30 cellular contexts compared by ENCODE assay signal in genomic region chr3:168457973-168458539, GRCh38.
DNase-seq lines count a peak whose midpoint lies in the region; ATAC-seq and TF ChIP-seq lines count a peak whose summit lies in the region.
"Had no signal": no experiment of that assay in that cellular context is flagged by ENCODE, and none has a peak within 500 bp of the region (broad histone marks: within the 10 kb centered on the region; RNA-seq: fewer than 3 reads in every experiment).

No MANE protein-coding gene starts in this region.

- H3K4me1 Mint-ChIP-seq in mesothelial cell of epicardium = peaks cover 19% of the 10 kb centered on the region
- H3K4me1 Mint-ChIP-seq: immature natural killer cell, natural killer cell had no signal

- H4K20me1 ChIP-seq in SK-N-SH (ENCODE audit: insufficient read depth) = no peaks in the 10 kb centered on the region

- TF ChIP-seq CTCF in mesothelial cell of epicardium (IDR thresholded peaks at IDR 0.05; ENCODE audit: unreplicated experiment) (no peak), SK-N-SH (IDR thresholded peaks at IDR 0.05) (no peak)

- peaks cover 20% of the 10 kb centered on the region for H3K9me3 Mint-ChIP-seq in mesothelial cell of epicardium

- H3K4me3 ChIP-seq in SK-N-SH (ENCODE audit: low read depth in 2 of 2, low read length in 1 of 2) (no peak overlapping the region), mesendoderm (ENCODE audit: low read length) (no peak overlapping the region)
- H3K4me3 ChIP-seq: cardiac muscle cell, colonic mucosa, GM12878, lung, mucosa of descending colon, Peyer's patch had no signal

- CTCF ChIA-PET in SK-N-SH (lab: Yijun Ruan, JAX) = interaction anchor here (0.6 kb wide), 1 partner anchor 107 kb away, joined by 3 read pairs; no protein-coding TSS in a partner anchor

- H3K23ac ChIP-seq in mesendoderm (ENCODE audit: low read length) = no peak overlapping the region

- no peaks in the 10 kb centered on the region for H3F3A ChIP-seq in SK-N-SH (replicated peaks; ENCODE audit: insufficient read depth)

- TF ChIP-seq RAD21 in SK-N-SH (IDR thresholded peaks at IDR 0.05; ENCODE audit: low read length) = no peak

- no peaks in the 10 kb centered on the region for H3K9me2 ChIP-seq in SK-N-SH

- peak; percentile 75 for DNase-seq in NCI-H1105 treated with DMSO at 0.1 percent for 48 hours (lab: John Stamatoyannopoulos, UW)
- no peak for DNase-seq in NCI-H1105 (lab: John Stamatoyannopoulos, UW)
- DNase-seq in NCI-H1092 treated with DMSO at 0.1 percent for 48 hours (lab: John Stamatoyannopoulos, UW) = peak; percentile 20
- DNase-seq in NCI-H69 (lab: John Stamatoyannopoulos, UW) = peak; percentile 96
- DNase-seq in mesothelial cell of epicardium (ENCODE audit: low spot score in 2 of 2, unreplicated experiment in 2 of 2) = no peak
- no peak for DNase-seq in SK-N-SH
- DNase-seq in mesendoderm = no peak
- DNase-seq: activated CD4-positive, alpha-beta T cell treated with anti-CD3 and anti-CD28 coated beads, Interleukin-2, amount 50 U/mL, for 48 hours; activated CD4-positive, CD25-positive, alpha-beta regulatory T cell treated with anti-CD3 and anti-CD28 coated beads, Interleukin-2, amount 50 U/mL, for 72 hours; activated T-cell treated with anti-CD3 and anti-CD28 coated beads, Interleukin-2, amount 50 U/mL, for 48 hours; colonic mucosa; effector CD8-positive, alpha-beta T cell; immature natural killer cell; left cardiac atrium; mucosa of descending colon; natural killer cell; NCI-H2029 treated with DMSO at 0.1 percent for 48 hours; NCI-H510A treated with DMSO at 0.1 percent for 48 hours; Peyer's patch; SHP77; stimulated activated CD4-positive, alpha-beta T cell treated with anti-CD3 and anti-CD28 coated beads, Interleukin-15, amount 100 ng/mL, for 24 hours; stimulated activated CD4-positive, alpha-beta T cell treated with anti-CD3 and anti-CD28 coated beads, Interleukin-4, amount 100 ng/mL, for 4 hours; substantia nigra; trophoblast cell had no signal

- H3K4me1 ChIP-seq in SK-N-SH (ENCODE audit: control insufficient read depth in 1 of 2, insufficient read depth in 2 of 2, low read depth in 1 of 2, low read length in 1 of 2) (no peaks in the 10 kb centered on the region; a peak in 1 of 4 replicates), mesendoderm (ENCODE audit: control insufficient read depth, low read depth, low read length) (no peaks in the 10 kb centered on the region)
- H3K4me1 ChIP-seq: colonic mucosa, Peyer's patch had no signal

- no peak overlapping the region for H2BK120ac ChIP-seq in mesendoderm (ENCODE audit: low read depth, low read length)

- no peak overlapping the region for H4K8ac ChIP-seq in mesendoderm (ENCODE audit: low read depth, low read length)

- TF ChIP-seq EP300 in SK-N-SH (IDR thresholded peaks at IDR 0.05; ENCODE audit: borderline replicate concordance in 1 of 2, low read depth in 1 of 2, low read length in 1 of 2) = no peak

- no peak overlapping the region for H3K4ac ChIP-seq in mesendoderm (ENCODE audit: low read depth, low read length)

- H3K9ac ChIP-seq in SK-N-SH = no peak overlapping the region
- H3K9ac ChIP-seq in mesendoderm (ENCODE audit: low read length) = no peak overlapping the region

- H3K79me2 ChIP-seq in SK-N-SH (ENCODE audit: insufficient read depth) = no peaks in the 10 kb centered on the region
- H3K79me2 ChIP-seq in mesendoderm (ENCODE audit: control insufficient read depth, insufficient read depth, low read length) = no peaks in the 10 kb centered on the region

- WGBS in SK-N-SH (ENCODE audit: low lambda C conversion rate) = 58% methylated on average over 4 of the region's 4 CpGs
- WGBS in mesendoderm (ENCODE audit: extremely low coverage, insufficient coverage, low lambda C conversion rate) = no CpG with 5 or more reads among the region's 4 CpGs

- POLR2A ChIA-PET in SK-N-SH (lab: Yijun Ruan, JAX) = no interaction called here

- no peak overlapping the region for H2BK15ac ChIP-seq in mesendoderm (replicated peaks; ENCODE audit: low read depth)

- H3K36me3 Mint-ChIP-seq in mesothelial cell of epicardium = peaks cover 18% of the 10 kb centered on the region

- no peak overlapping the region for H3K56ac ChIP-seq in mesendoderm (ENCODE audit: low read length)

- H3K27ac Mint-ChIP-seq in mesothelial cell of epicardium = peak overlapping the region; percentile 80
- H3K27ac Mint-ChIP-seq: immature natural killer cell, natural killer cell had no signal

- no peaks in the 10 kb centered on the region for H3K27me3 Mint-ChIP-seq in mesothelial cell of epicardium (ENCODE audit: low read depth)

- H4K5ac ChIP-seq in mesendoderm (ENCODE audit: low read length) = no peak overlapping the region

- H3K4me2 ChIP-seq in SK-N-SH (no peak overlapping the region), mesendoderm (ENCODE audit: low read length) (no peak overlapping the region)

- no peaks in the 10 kb centered on the region for H3K9me3 ChIP-seq in SK-N-SH
- H3K9me3 ChIP-seq: colonic mucosa, mucosa of descending colon, Peyer's patch had no signal

- no peak for ATAC-seq in HG02973 (IDR thresholded peaks at IDR 0.05; ENCODE audit: unreplicated experiment)
- ATAC-seq: GM12878, left cardiac atrium, mucosa of descending colon, natural killer cell had no signal

- H3K36me3 ChIP-seq in SK-N-SH (replicated peaks in 1 of 2; ENCODE audit: control insufficient read depth in 1 of 2, insufficient read depth in 2 of 2, low read length in 1 of 2) (no peaks in the 10 kb centered on the region), mesendoderm (ENCODE audit: control insufficient read depth, insufficient read depth, low read length) (no peaks in the 10 kb centered on the region)
- H3K36me3 ChIP-seq: cardiac muscle cell, colonic mucosa, Peyer's patch had no signal

- H2BK5ac ChIP-seq in mesendoderm (ENCODE audit: low read length) = no peak overlapping the region

- no peaks in the 10 kb centered on the region for H3K79me1 ChIP-seq in mesendoderm (ENCODE audit: low read length)

- H3K27me3 ChIP-seq in SK-N-SH (ENCODE audit: insufficient read depth) = no peaks in the 10 kb centered on the region
- no peaks in the 10 kb centered on the region for H3K27me3 ChIP-seq in mesendoderm (ENCODE audit: insufficient read depth, low read length, poor library complexity)
- H3K27me3 ChIP-seq: cardiac muscle cell, colonic mucosa, Peyer's patch had no signal

- no peak overlapping the region for H2AFZ ChIP-seq in SK-N-SH (ENCODE audit: low read depth)

- H3K27ac ChIP-seq in SK-N-SH (ENCODE audit: low read depth in 2 of 2, low read length in 1 of 2) (no peak overlapping the region), mesendoderm (ENCODE audit: low read depth, low read length) (no peak overlapping the region)
- H3K27ac ChIP-seq: 22Rv1, cardiac muscle cell, colonic mucosa, epithelial cell of prostate, Peyer's patch had no signal

- no peak overlapping the region for H3K18ac ChIP-seq in mesendoderm (ENCODE audit: low read length)

- no peak overlapping the region for H2AK5ac ChIP-seq in mesendoderm (ENCODE audit: low read length)

- H3K4me3 Mint-ChIP-seq in mesothelial cell of epicardium = no peak overlapping the region
- H3K4me3 Mint-ChIP-seq: immature natural killer cell, natural killer cell had no signal

TF ChIP-seq in SK-N-SH, 30 proteins besides CTCF, POLR2A, EP300 and RAD21 (continues in another document):
- TF ChIP-seq IRF3 (IDR thresholded peaks at IDR 0.05; ENCODE audit: low read depth, low read length) (no peak), GABPA (IDR thresholded peaks at IDR 0.05; ENCODE audit: low read depth) (no peak), FOXM1 (IDR thresholded peaks at IDR 0.05; ENCODE audit: low read depth) (no peak), RFX5 (IDR thresholded peaks at IDR 0.05; ENCODE audit: low read length) (no peak), TAF1 (IDR thresholded peaks at IDR 0.05; ENCODE audit: borderline replicate concordance, low read depth, low read length) (no peak), EZH2phosphoT487 (IDR thresholded peaks at IDR 0.05; ENCODE audit: borderline replicate concordance, low read depth) (no peak), MXI1 (IDR thresholded peaks at IDR 0.05; ENCODE audit: low read depth, low read length) (no peak), FOXJ3 (CRISPR knock-in tag; IDR thresholded peaks at IDR 0.05) (no peak), RCOR1 (IDR thresholded peaks at IDR 0.05; ENCODE audit: low read length) (no peak), SIN3A (IDR thresholded peaks at IDR 0.05; ENCODE audit: borderline replicate concordance, low read depth, low read length) (no peak), NRF1 (IDR thresholded peaks at IDR 0.05; ENCODE audit: low read depth, low read length) (no peak), NFIC (IDR thresholded peaks at IDR 0.05; ENCODE audit: borderline replicate concordance) (no peak), USF1 (IDR thresholded peaks at IDR 0.05; ENCODE audit: borderline replicate concordance, low read depth) (no peak)

Comparison
In these comparisons a context has a peak if more than half of its experiments do, and no peak if none do; other contexts are left out.
1. DNase-seq: peak in NCI-H1105 treated with DMSO at 0.1 percent for 48 hours (single experiment), NCI-H1092 treated with DMSO at 0.1 percent for 48 hours (single experiment) and NCI-H69 (single experiment); none in NCI-H1105 (single experiment), mesothelial cell of epicardium (0 of 2), SK-N-SH (single experiment) and mesendoderm (single experiment).